ENCODE assay signal across 19 cellular contexts in the genomic region with DNA sequence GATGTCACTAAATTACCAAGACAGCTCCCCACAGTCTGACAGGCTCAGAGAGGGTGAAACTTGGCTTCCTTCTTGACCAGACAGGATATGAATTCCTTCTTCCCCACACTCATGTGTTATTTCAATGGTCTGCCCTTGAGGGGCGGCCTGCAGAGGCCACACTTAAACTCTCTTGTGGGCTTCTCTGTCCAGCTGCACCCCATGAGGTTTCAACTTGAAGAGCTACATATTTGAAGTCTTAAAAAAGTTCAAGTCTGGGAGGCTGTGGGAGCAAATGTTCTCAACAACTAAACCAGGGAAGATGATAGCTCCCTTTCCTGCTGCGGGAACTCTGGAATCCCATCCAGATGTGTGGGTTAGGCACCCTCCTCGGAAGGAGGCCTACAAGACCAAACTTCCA.
DNase-seq lines count a peak whose midpoint lies in the region; ATAC-seq and TF ChIP-seq lines count a peak whose summit lies in the region.
"Had no signal": no experiment of that assay in that cellular context is flagged by ENCODE, and none has a peak within 500 bp of the region (broad histone marks: within the 10 kb centered on the region; RNA-seq: fewer than 3 reads in every experiment).

No MANE protein-coding gene starts in this region.

- CTCF ChIA-PET in SK-N-SH (lab: Yijun Ruan, JAX) = interaction anchor here (3.1 to 6.6 kb wide), 2 partner anchors 20 to 40 kb away, joined by 12 to 38 read pairs; no protein-coding TSS in a partner anchor

- H3K4me2 ChIP-seq in SK-N-SH = no peak overlapping the region
- no peak overlapping the region for H3K4me2 ChIP-seq in smooth muscle cell

- in situ Hi-C loops in astrocyte of the spinal cord (cut with HindIII; ENCODE audit: low sequenced_read_pairs) = loop anchor here (25.0 kb wide), 1 partner anchor 306 kb away; no protein-coding TSS in a partner anchor

- POLR2A ChIA-PET in SK-N-SH (lab: Yijun Ruan, JAX) = interaction anchor here (1.3 kb wide), 1 partner anchor 19 kb away, joined by 4 read pairs; no protein-coding TSS in a partner anchor

- peak; percentile 34; the same call in 1 of the 3 replicates for ATAC-seq in SK-N-SH treated with all-trans-retinoic acid at 6 μM for 48 hours
- no peak for ATAC-seq in sciatic nerve
- ATAC-seq: activated naive CD8-positive, alpha-beta T cell treated with anti-CD3 and anti-CD28 coated beads, Interleukin-2, amount 50 U/mL, for 24 hours; natural killer cell treated with Interleukin-12 subunit alpha and Interleukin-12 subunit beta and Interleukin-15 and Interleukin-18, amount 100 ng/mL, for 72 hours; Right ventricle myocardium inferior; T-helper 17 cell had no signal

- H4K20me1 ChIP-seq in SK-N-SH (ENCODE audit: insufficient read depth) (no peaks in the 10 kb centered on the region), smooth muscle cell (ENCODE audit: low read depth) (no peaks in the 10 kb centered on the region)

- no peak overlapping the region for H3K4me3 ChIP-seq in SK-N-SH (ENCODE audit: low read depth in 2 of 2, low read length in 1 of 2)
- H3K4me3 ChIP-seq in astrocyte of the spinal cord (ENCODE audit: low read depth, low read length) = no peak overlapping the region
- H3K4me3 ChIP-seq in smooth muscle cell = no peak overlapping the region

- WGBS in SK-N-SH (ENCODE audit: low lambda C conversion rate) = 84% methylated on average over 3 of the region's 3 CpGs
- 70% methylated on average over 3 of the region's 3 CpGs for WGBS in smooth muscle cell (ENCODE audit: low lambda C conversion rate)

- H3K9ac ChIP-seq in SK-N-SH (no peak overlapping the region), smooth muscle cell (ENCODE audit: low read depth) (no peak overlapping the region)

- H2AFZ ChIP-seq in SK-N-SH (ENCODE audit: low read depth) (no peak overlapping the region), smooth muscle cell (ENCODE audit: low read depth) (no peak overlapping the region)

- no peaks in the 10 kb centered on the region for H3K9me2 ChIP-seq in SK-N-SH

- no peak for TF ChIP-seq EP300 in SK-N-SH (IDR thresholded peaks at IDR 0.05; ENCODE audit: borderline replicate concordance in 1 of 2, low read depth in 1 of 2, low read length in 1 of 2)

- H3K9me3 ChIP-seq in SK-N-SH (no peaks in the 10 kb centered on the region), smooth muscle cell (replicated peaks; ENCODE audit: low read depth) (no peaks in the 10 kb centered on the region)

- H3K27ac ChIP-seq in SK-N-SH (ENCODE audit: low read depth in 2 of 2, low read length in 1 of 2) (no peak overlapping the region; a peak in 1 of 4 replicates), smooth muscle cell (ENCODE audit: low read depth) (peak overlapping the region; percentile 9)
- H3K27ac ChIP-seq: 22Rv1 had no signal

- TF ChIP-seq CTCF in SK-N-SH (IDR thresholded peaks at IDR 0.05) (no peak), astrocyte of the spinal cord (IDR thresholded peaks at IDR 0.05; ENCODE audit: low read depth, low read length) (no peak), smooth muscle cell (IDR thresholded peaks at IDR 0.05; ENCODE audit: borderline replicate concordance, insufficient read depth, poor library complexity, severe bottlenecking) (no peak)

- intact Hi-C loops in sciatic nerve (cut with DNase I) = no loop called here

- no peak for DNase-seq in SK-N-SH
- DNase-seq in astrocyte of the spinal cord (ENCODE audit: low read depth, low spot score) = peak; percentile 90
- peak; percentile 30 for DNase-seq in foreskin melanocyte
- no peak for DNase-seq in smooth muscle cell (lab: John Stamatoyannopoulos, UW; ENCODE audit: unreplicated experiment)
- DNase-seq in sciatic nerve (ENCODE audit: low spot score) = no peak
- DNase-seq in T-helper 9 cell = no peak
- no peak for DNase-seq in RPMI8226
- DNase-seq: activated CD4-positive, CD25-positive, alpha-beta regulatory T cell; activated CD8-positive, alpha-beta memory T cell treated with anti-CD3 and anti-CD28 coated beads for 24 hours; activated naive CD8-positive, alpha-beta T cell treated with anti-CD3 and anti-CD28 coated beads, Interleukin-2, amount 50 U/mL, for 24 hours; DMS79; immature natural killer cell; NCI-H1694 treated with DMSO at 0.1 percent for 48 hours; NCI-H446 treated with DMSO at 0.1 percent for 48 hours; T-helper 17 cell had no signal

- H3K27me3 ChIP-seq in SK-N-SH (ENCODE audit: insufficient read depth) = no peaks in the 10 kb centered on the region
- H3K27me3 ChIP-seq in smooth muscle cell (ENCODE audit: low read depth) = no peaks in the 10 kb centered on the region

- H3F3A ChIP-seq in SK-N-SH (replicated peaks; ENCODE audit: insufficient read depth) (peaks cover 12% of the 10 kb centered on the region), smooth muscle cell (ENCODE audit: low read depth) (no peaks in the 10 kb centered on the region)

- H3K4me1 ChIP-seq in SK-N-SH (ENCODE audit: control insufficient read depth in 1 of 2, insufficient read depth in 2 of 2, low read depth in 1 of 2, low read length in 1 of 2) (peaks cover 3 to 12% of the 10 kb centered on the region in 2 experiments; a peak in 2 of 4 replicates), smooth muscle cell (ENCODE audit: low read depth) (no peaks in the 10 kb centered on the region)

- no peak for TF ChIP-seq RAD21 in SK-N-SH (IDR thresholded peaks at IDR 0.05; ENCODE audit: low read length)

- H3K36me3 ChIP-seq in SK-N-SH (replicated peaks in 1 of 2; ENCODE audit: control insufficient read depth in 1 of 2, insufficient read depth in 2 of 2, low read length in 1 of 2) (no peaks in the 10 kb centered on the region), smooth muscle cell (ENCODE audit: low read depth) (no peaks in the 10 kb centered on the region)

- H3K79me2 ChIP-seq in SK-N-SH (ENCODE audit: insufficient read depth) = no peaks in the 10 kb centered on the region
- H3K79me2 ChIP-seq in smooth muscle cell (ENCODE audit: low read depth) = no peaks in the 10 kb centered on the region

TF ChIP-seq in SK-N-SH treated with all-trans-retinoic acid at 6 μM for 48 hours, 23 proteins besides CTCF, POLR2A, EP300 and RAD21:
- TF ChIP-seq OSR1 (CRISPR knock-in tag; IDR thresholded peaks at IDR 0.05) (no peak), ZFP3 (CRISPR knock-in tag; IDR thresholded peaks at IDR 0.05) (no peak), ZNF8 (CRISPR knock-in tag; IDR thresholded peaks at IDR 0.05) (no peak), CREB5 (CRISPR knock-in tag; IDR thresholded peaks at IDR 0.05; ENCODE audit: low read depth) (no peak), BACH2 (CRISPR knock-in tag; IDR thresholded peaks at IDR 0.05; ENCODE audit: borderline replicate concordance) (no peak), ESRRG (CRISPR knock-in tag; IDR thresholded peaks at IDR 0.05) (no peak), TOX (CRISPR knock-in tag; IDR thresholded peaks at IDR 0.05; ENCODE audit: borderline replicate concordance) (no peak), ZFP30 (CRISPR knock-in tag; IDR thresholded peaks at IDR 0.05) (no peak)
TF ChIP-seq in SK-N-SH treated with all-trans-retinoic acid at 6 μM for 48 hours: peak in this region for 0.

TF ChIP-seq in SK-N-SH, 30 proteins besides CTCF, POLR2A, EP300 and RAD21:
- TF ChIP-seq SIN3A (IDR thresholded peaks at IDR 0.05; ENCODE audit: borderline replicate concordance, low read depth, low read length) = no peak
TF ChIP-seq in SK-N-SH: peak in this region for 0.

Comparison
In these comparisons a context has a peak if more than half of its experiments do, and no peak if none do; other contexts are left out.
1. DNase-seq: peak in astrocyte of the spinal cord (single experiment) and foreskin melanocyte (single experiment); none in SK-N-SH (single experiment), smooth muscle cell (single experiment), sciatic nerve (single experiment), T-helper 9 cell (single experiment) and RPMI8226 (single experiment).